8 cellular contexts compared by ENCODE assay signal in the genomic region with DNA sequence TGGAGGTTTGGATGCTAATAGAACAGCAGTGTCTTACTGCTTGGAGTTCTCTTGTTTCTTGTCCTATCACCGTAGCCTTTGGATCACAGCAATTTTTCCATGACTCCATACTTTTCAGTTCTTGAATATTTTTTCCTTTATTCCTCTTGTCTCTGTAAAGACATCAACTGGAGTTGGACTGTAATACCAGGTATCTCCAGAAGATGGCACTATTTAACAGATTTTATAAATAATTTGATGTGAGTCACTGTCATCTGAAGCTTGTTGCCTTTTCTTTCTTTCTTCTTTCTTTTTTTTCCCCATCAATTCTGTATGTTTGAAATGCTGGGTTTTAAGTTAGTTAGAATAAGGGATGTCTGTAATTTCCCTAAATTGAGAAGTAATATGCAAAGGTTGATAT. TPM values are rescaled to one million over a fixed set of nuclear protein-coding genes. Genes with fewer than 3 reads are reported as not detected.
DNase-seq lines count a peak whose midpoint lies in the region; ATAC-seq, FAIRE-seq and TF ChIP-seq lines count a peak whose summit lies in the region.

No MANE protein-coding gene starts in this region.

- ATAC-seq in psoas muscle: peak in 2 of 4 donors; percentile 55 to 61
- ATAC-seq in stimulated activated memory B cell treated with anti-CD40 and anti-IgM and Interleukin-4, amounts not matched to agents 10 μg/mL and 1 μg/mL and 100 μg/mL, for 72 hours: no peak

- H3K9me3 ChIP-seq in esophagus muscularis mucosa: no peaks in the 10 kb centered on the region
- no peaks in the 10 kb centered on the region for H3K9me3 ChIP-seq in psoas muscle

- peaks cover 12% of the 10 kb centered on the region for H3K36me3 Mint-ChIP-seq in stimulated activated memory B cell treated with anti-CD40 and anti-IgM and Interleukin-4, amounts not matched to agents 10 μg/mL and 1 μg/mL and 100 μg/mL, for 72 hours

- H3K36me3 ChIP-seq in esophagus muscularis mucosa: peaks cover 0 to 3% (median 0%) of the 10 kb centered on the region in 4 donors
- H3K36me3 ChIP-seq in psoas muscle (ENCODE audit: insufficient read depth in 1 of 2, low read depth in 1 of 2): peaks cover 0 to 3% of the 10 kb centered on the region in 2 donors

- no peaks in the 10 kb centered on the region for H3K27me3 Mint-ChIP-seq in stimulated activated memory B cell treated with anti-CD40 and anti-IgM and Interleukin-4, amounts not matched to agents 10 μg/mL and 1 μg/mL and 100 μg/mL, for 72 hours

- H3K9me3 Mint-ChIP-seq in stimulated activated memory B cell treated with anti-CD40 and anti-IgM and Interleukin-4, amounts not matched to agents 10 μg/mL and 1 μg/mL and 100 μg/mL, for 72 hours: no peaks in the 10 kb centered on the region

- no peaks in the 10 kb centered on the region for H3K27me3 ChIP-seq in esophagus muscularis mucosa
- no peaks in the 10 kb centered on the region for H3K27me3 ChIP-seq in psoas muscle (ENCODE audit: insufficient read depth in 3 of 3, low read length in 2 of 3)

- FAIRE-seq in GM12892 (lab: Jason Lieb, UNC): peak; percentile 65

- WGBS in esophagus muscularis mucosa: 64% methylated on average over 1 of the region's 1 CpG
- 54 to 63% (median 60%) methylated on average over 1 of the region's 1 CpG for WGBS in psoas muscle, 3 donors

- intact Hi-C loops in esophagus muscularis mucosa (cut with DNase I) (loop anchor here (5.0 to 10.0 kb wide), 2 partner anchors 271 to 298 kb away; no protein-coding TSS in a partner anchor), psoas muscle (cut with DNase I) (loop anchor here (10.0 kb wide), 2 partner anchors 271 to 301 kb away; no protein-coding TSS in a partner anchor)

- H3K4me3 Mint-ChIP-seq in stimulated activated memory B cell treated with anti-CD40 and anti-IgM and Interleukin-4, amounts not matched to agents 10 μg/mL and 1 μg/mL and 100 μg/mL, for 72 hours: no peak overlapping the region

- no peak overlapping the region for H3K27ac ChIP-seq in esophagus muscularis mucosa (replicated peaks in 1 of 4)
- no peak overlapping the region for H3K27ac ChIP-seq in psoas muscle

- H3K4me3 ChIP-seq in esophagus muscularis mucosa (no peak overlapping the region), psoas muscle (no peak overlapping the region)

- TF ChIP-seq EP300 in esophagus muscularis mucosa (IDR thresholded peaks at IDR 0.05): no peak

- TF ChIP-seq CTCF in esophagus muscularis mucosa (IDR thresholded peaks at IDR 0.05) (peak; percentile 64 to 69 (median 66)), psoas muscle (IDR thresholded peaks at IDR 0.05) (peak; percentile 73)

- H3K4me1 ChIP-seq in esophagus muscularis mucosa: no peaks in the 10 kb centered on the region
- H3K4me1 ChIP-seq in psoas muscle: no peaks in the 10 kb centered on the region

- peak; percentile 26 to 30 for DNase-seq in AML-193 (lab: John Stamatoyannopoulos, UW)
- DNase-seq in GM12892 (ENCODE audit: insufficient read length): no peak
- peak; percentile 73 for DNase-seq in OCI-M1 (lab: John Stamatoyannopoulos, UW)
- DNase-seq in esophagus muscularis mucosa (ENCODE audit: extremely low spot score): no peak
- no peak for DNase-seq in psoas muscle
- DNase-seq in stimulated activated naive CD4-positive, alpha-beta T cell treated with Interleukin-2 at 50 U/mL for 16 hours (lab: John Stamatoyannopoulos, UW): no peak
- no peak for DNase-seq in NCI-H187 treated with DMSO at 0.1 percent for 48 hours (lab: John Stamatoyannopoulos, UW)

- TF ChIP-seq POLR2A in GM12892 (IDR thresholded peaks at IDR 0.05; ENCODE audit: low read depth, low read length) (no peak), esophagus muscularis mucosa (IDR thresholded peaks at IDR 0.05; ENCODE audit: low read depth) (no peak)

- H3K27ac Mint-ChIP-seq in stimulated activated memory B cell treated with anti-CD40 and anti-IgM and Interleukin-4, amounts not matched to agents 10 μg/mL and 1 μg/mL and 100 μg/mL, for 72 hours: no peak overlapping the region

- no peaks in the 10 kb centered on the region for H3K4me1 Mint-ChIP-seq in stimulated activated memory B cell treated with anti-CD40 and anti-IgM and Interleukin-4, amounts not matched to agents 10 μg/mL and 1 μg/mL and 100 μg/mL, for 72 hours

RNA-seq across cellular contexts. Expression of a gene that starts 24.1 kb away (rescaled TPM):
- 134 TPM for polyA plus RNA-seq in GM12892 (2012; ENCODE audit: missing spikeins)
- total RNA-seq in esophagus muscularis mucosa (10 to 100 TPM in 2 of 4 donors, 1 to 10 TPM in 2; 5.8 to 10.8 (median 9.2) TPM), psoas muscle (10 to 100 TPM; 13.6 to 30.0 (median 24.2) TPM)
- polyA plus RNA-seq in psoas muscle: 10 to 100 TPM in 2 of 3 donors, 1 to 10 TPM in 1; 7.9 to 15.9 (median 15.3) TPM

Comparison
In these comparisons a context has a peak if more than half of its experiments do, and no peak if none do; other contexts are left out.
1. DNase-seq: peak in AML-193 (2 of 2) and OCI-M1 (single experiment); none in GM12892 (single experiment), esophagus muscularis mucosa (single experiment), psoas muscle (0 of 2), stimulated activated naive CD4-positive, alpha-beta T cell treated with Interleukin-2 at 50 U/mL for 16 hours (single experiment) and NCI-H187 treated with DMSO at 0.1 percent for 48 hours (single experiment).